ENCODE assay signal across 1 cellular context in the genomic region with DNA sequence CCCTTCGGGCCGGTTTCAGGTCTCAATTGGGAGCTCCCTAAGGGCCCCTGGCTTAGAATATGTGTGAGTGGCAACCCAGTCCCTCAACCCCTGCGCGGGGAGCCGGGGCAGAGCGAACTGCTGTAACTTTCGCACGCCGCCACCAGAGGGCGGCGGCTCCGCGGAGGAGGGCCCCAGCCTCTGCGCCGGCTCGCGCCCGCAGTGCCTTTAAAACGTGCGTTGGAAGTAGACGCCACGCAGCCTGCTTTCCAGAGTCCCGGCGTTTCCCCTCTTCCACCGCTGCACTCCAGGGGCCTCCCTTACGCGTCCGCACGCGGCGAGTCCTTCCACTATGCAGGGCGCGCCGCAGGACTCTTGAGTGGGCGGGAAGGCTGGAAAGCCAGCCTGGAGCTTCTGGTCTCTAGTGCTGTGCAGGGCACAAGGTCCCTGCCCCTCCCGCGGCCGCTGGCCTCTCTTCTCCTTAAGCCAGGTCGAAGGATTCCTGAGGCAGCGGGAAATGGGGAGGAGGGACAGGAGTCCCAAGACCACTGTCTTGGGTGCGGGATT.
A peak's percentile ranks its signal among the peaks of the same experiment; 100 is the strongest.
TF ChIP-seq lines count a peak whose summit lies in the region.

No MANE protein-coding gene starts in this region.

TF ChIP-seq in HEK293, 187 proteins besides CTCF, POLR2A, EP300 and RAD21 (continued from another document):
- 0 out of 2 replicates have a peak, but pooled peaks have one; percentile 56 for TF ChIP-seq ZBTB11 (tag by site-specific recombination; conservative IDR thresholded peaks at IDR 0.05; ENCODE audit: low read depth)
- TF ChIP-seq ZEB2 (tag by site-specific recombination; IDR thresholded peaks at IDR 0.05) = no peak
- TF ChIP-seq ZNF184 (tag by site-specific recombination; IDR thresholded peaks at IDR 0.05) = peak; percentile 59; the same call in 1 of the 2 replicates
- TF ChIP-seq ZNF10 (tag by site-specific recombination; IDR thresholded peaks at IDR 0.05) = 0 out of 2 replicates have a peak, but pooled peaks have one; percentile 19
